Comparison of ENCODE assay signal across 24 cellular contexts in genomic region chr2:205130111-205130829, GRCh38.
DNase-seq lines count a peak whose midpoint lies in the region; ATAC-seq and TF ChIP-seq lines count a peak whose summit lies in the region.
"Had no signal": no experiment of that assay in that cellular context is flagged by ENCODE, and none has a peak within 500 bp of the region (broad histone marks: within the 10 kb centered on the region; RNA-seq: fewer than 3 reads in every experiment).

No MANE protein-coding gene starts in this region.

- H2AFZ ChIP-seq in SK-N-SH (ENCODE audit: low read depth) (no peak overlapping the region), Loucy (ENCODE audit: low read length) (peak overlapping the region; percentile 89)

- H3K4me3 Mint-ChIP-seq in nephron progenitor cell, result no peak overlapping the region
- H3K4me3 Mint-ChIP-seq: activated T-cell treated with anti-CD3 and anti-CD28 coated beads, Interleukin-2, amount 50 U/mL, for 4 hours; B cell; neural crest cell had no signal

- H3K4me1 ChIP-seq in SK-N-SH (ENCODE audit: control insufficient read depth in 1 of 2, insufficient read depth in 2 of 2, low read depth in 1 of 2, low read length in 1 of 2), result no peaks in the 10 kb centered on the region; a peak in 1 of 4 replicates
- H3K4me1 ChIP-seq in Loucy (ENCODE audit: insufficient read depth, low read length, poor library complexity, severe bottlenecking), result peaks cover 15% of the 10 kb centered on the region
- H3K4me1 ChIP-seq in aorta (ENCODE audit: control insufficient read depth in 1 of 2, insufficient read depth in 2 of 2, low read length in 2 of 2), result no peaks in the 10 kb centered on the region
- H3K4me1 ChIP-seq: upper lobe of right lung had no signal

- H3K36me3 ChIP-seq in SK-N-SH (replicated peaks in 1 of 2; ENCODE audit: control insufficient read depth in 1 of 2, insufficient read depth in 2 of 2, low read length in 1 of 2) (no peaks in the 10 kb centered on the region), Loucy (ENCODE audit: insufficient read depth, low read length) (no peaks in the 10 kb centered on the region), aorta (ENCODE audit: control insufficient read depth in 1 of 2, insufficient read depth in 2 of 2, low read length in 1 of 2) (peaks cover 0 to 2% of the 10 kb centered on the region in 2 donors)
- H3K36me3 ChIP-seq: upper lobe of right lung had no signal

- H4K20me1 ChIP-seq in SK-N-SH (ENCODE audit: insufficient read depth), result no peaks in the 10 kb centered on the region
- no peaks in the 10 kb centered on the region for H4K20me1 ChIP-seq in Loucy (ENCODE audit: insufficient read depth, low read length, poor library complexity, severe bottlenecking)

- H3K9ac ChIP-seq in SK-N-SH (no peak overlapping the region), Loucy (ENCODE audit: low read depth, low read length, poor library complexity, severe bottlenecking) (peak overlapping the region; percentile 0)

- intact Hi-C loops in aorta (cut with DNase I), result no loop called here

- POLR2A ChIA-PET in SK-N-SH (lab: Yijun Ruan, JAX), result no interaction called here

- ATAC-seq in SK-N-SH treated with all-trans-retinoic acid at 6 μM for 48 hours (no peak), aorta (ENCODE audit: low FRiP score) (no peak)
- ATAC-seq: upper lobe of right lung had no signal

- H3K79me2 ChIP-seq in SK-N-SH (ENCODE audit: insufficient read depth) (no peaks in the 10 kb centered on the region), Loucy (ENCODE audit: insufficient read depth, low read length) (no peaks in the 10 kb centered on the region)

- H3K9me2 ChIP-seq in SK-N-SH (no peaks in the 10 kb centered on the region), Loucy (replicated peaks; ENCODE audit: low read depth, low read length) (no peaks in the 10 kb centered on the region)

- H3K27me3 ChIP-seq in SK-N-SH (ENCODE audit: insufficient read depth), result no peaks in the 10 kb centered on the region
- H3K27me3 ChIP-seq in Loucy (ENCODE audit: insufficient read depth, low read length, poor library complexity, severe bottlenecking), result no peaks in the 10 kb centered on the region
- no peaks in the 10 kb centered on the region for H3K27me3 ChIP-seq in aorta (ENCODE audit: control insufficient read depth in 1 of 2, insufficient read depth in 2 of 2, low read length in 1 of 2)
- H3K27me3 ChIP-seq: upper lobe of right lung had no signal

- H3K4me2 ChIP-seq in SK-N-SH (no peak overlapping the region), Loucy (ENCODE audit: low read depth, low read length, poor library complexity, severe bottlenecking) (peak overlapping the region; percentile 22)

- CTCF ChIA-PET in SK-N-SH (lab: Yijun Ruan, JAX), result interaction anchor here (0.8 to 1.2 kb wide), 4 partner anchors 9 to 551 kb away, joined by 3 to 6 read pairs (median 5); no protein-coding TSS in a partner anchor

- no peak for TF ChIP-seq EP300 in SK-N-SH (IDR thresholded peaks at IDR 0.05; ENCODE audit: borderline replicate concordance in 1 of 2, low read depth in 1 of 2, low read length in 1 of 2)

- no peaks in the 10 kb centered on the region for H3K27me3 Mint-ChIP-seq in nephron progenitor cell (ENCODE audit: low read depth, poor library complexity)
- H3K27me3 Mint-ChIP-seq: B cell had no signal

- H3K27ac ChIP-seq in SK-N-SH (ENCODE audit: low read depth in 2 of 2, low read length in 1 of 2) (no peak overlapping the region; a peak in 1 of 4 replicates), aorta (ENCODE audit: low read depth in 1 of 2, low read length in 2 of 2) (no peak overlapping the region)
- H3K27ac ChIP-seq: upper lobe of right lung had no signal

- H3K4me3 ChIP-seq in SK-N-SH (ENCODE audit: low read depth in 2 of 2, low read length in 1 of 2) (no peak overlapping the region), Loucy (ENCODE audit: low read length, poor library complexity, severe bottlenecking) (no peak overlapping the region), aorta (ENCODE audit: low read length in 2 of 2) (no peak overlapping the region)
- H3K4me3 ChIP-seq: upper lobe of right lung had no signal

- no peaks in the 10 kb centered on the region for H3F3A ChIP-seq in SK-N-SH (replicated peaks; ENCODE audit: insufficient read depth)
- no peaks in the 10 kb centered on the region for H3F3A ChIP-seq in Loucy (ENCODE audit: low read depth)

- DNase-seq in SK-N-SH (no peak), astrocyte of the hippocampus (ENCODE audit: low read depth, low spot score) (peak; percentile 72), nephron progenitor cell (no peak), NOMO-1 treated with DMSO at 0.1 percent for 48 hours (lab: John Stamatoyannopoulos, UW; ENCODE audit: unreplicated experiment) (no peak), aorta (no peak), GOT3 (lab: John Stamatoyannopoulos, UW) (no peak)
- DNase-seq: 8988T; activated CD8-positive, alpha-beta memory T cell treated with anti-CD3 and anti-CD28 coated beads for 24 hours; activated naive CD4-positive, alpha-beta T cell treated with Interleukin-2 at 50 U/mL for 16 hours; activated T-cell treated with anti-CD3 and anti-CD28 coated beads, Interleukin-2, amount 50 U/mL, for 4 hours; dermis blood vessel endothelial cell; head of caudate nucleus; midbrain; NCI-H1105; NCI-H2107; NCI-H524; posterior cingulate gyrus; stimulated activated CD4-positive, alpha-beta T cell treated with anti-CD3 and anti-CD28 coated beads, Interleukin-1b, Interleukin-23, amount 100 ng/mL, for 48 hours; substantia nigra; upper lobe of right lung had no signal

- peaks cover 18% of the 10 kb centered on the region for H3K4me1 Mint-ChIP-seq in nephron progenitor cell
- H3K4me1 Mint-ChIP-seq: B cell had no signal

- TF ChIP-seq CTCF in SK-N-SH (IDR thresholded peaks at IDR 0.05), result peak; percentile 10; the same call in 1 of the 2 replicates
- TF ChIP-seq CTCF in Loucy (conservative IDR thresholded peaks at IDR 0.05; ENCODE audit: low read length), result peak; percentile 43
- no peak for TF ChIP-seq CTCF in nephron progenitor cell (IDR thresholded peaks at IDR 0.05)

- TF ChIP-seq RAD21 in SK-N-SH (IDR thresholded peaks at IDR 0.05; ENCODE audit: low read length), result no peak

- H3K36me3 Mint-ChIP-seq in nephron progenitor cell (ENCODE audit: low read depth), result peaks cover 4% of the 10 kb centered on the region

- H3K9me3 ChIP-seq in SK-N-SH (no peaks in the 10 kb centered on the region), Loucy (ENCODE audit: insufficient read depth, low read depth, low read length) (no peaks in the 10 kb centered on the region), aorta (ENCODE audit: control insufficient read depth, low read length) (no peaks in the 10 kb centered on the region)
- H3K9me3 ChIP-seq: upper lobe of right lung had no signal

- WGBS in SK-N-SH (ENCODE audit: low lambda C conversion rate), result 85% methylated on average over 4 of the region's 4 CpGs
- 89 to 92% methylated on average over 4 of the region's 4 CpGs for WGBS in aorta, 2 donors

- H3K9me3 Mint-ChIP-seq in nephron progenitor cell, result no peaks in the 10 kb centered on the region
- H3K9me3 Mint-ChIP-seq: activated T-cell treated with anti-CD3 and anti-CD28 coated beads, Interleukin-2, amount 50 U/mL, for 4 hours; neural crest cell had no signal

- peak overlapping the region; percentile 17 for H3K27ac Mint-ChIP-seq in nephron progenitor cell
- H3K27ac Mint-ChIP-seq: B cell had no signal

TF ChIP-seq in SK-N-SH, 30 proteins besides CTCF, POLR2A, EP300 and RAD21 (continues in another document):
- TF ChIP-seq FOSL2 (IDR thresholded peaks at IDR 0.05; ENCODE audit: borderline replicate concordance, low read depth), result no peak
- TF ChIP-seq NRF1 (IDR thresholded peaks at IDR 0.05; ENCODE audit: low read depth, low read length), result no peak
- no peak for TF ChIP-seq ELF1 (IDR thresholded peaks at IDR 0.05)
- TF ChIP-seq FOXJ3 (CRISPR knock-in tag; IDR thresholded peaks at IDR 0.05), result no peak
- TF ChIP-seq MEF2A (IDR thresholded peaks at IDR 0.05; ENCODE audit: borderline replicate concordance, low read depth), result no peak
- TF ChIP-seq FOXM1 (IDR thresholded peaks at IDR 0.05; ENCODE audit: low read depth), result no peak
- no peak for TF ChIP-seq USF1 (IDR thresholded peaks at IDR 0.05; ENCODE audit: borderline replicate concordance, low read depth)

TF ChIP-seq in SK-N-SH treated with all-trans-retinoic acid at 6 μM for 48 hours, 23 proteins besides CTCF, POLR2A, EP300 and RAD21 (continues in another document):
- no peak for TF ChIP-seq ZNF565 (CRISPR knock-in tag; conservative IDR thresholded peaks at IDR 0.05; ENCODE audit: low read depth)
- no peak for TF ChIP-seq RARB (CRISPR knock-in tag; IDR thresholded peaks at IDR 0.05)
- no peak for TF ChIP-seq POU6F1 (CRISPR knock-in tag; IDR thresholded peaks at IDR 0.05; ENCODE audit: borderline replicate concordance, low read depth)
- TF ChIP-seq CREB5 (CRISPR knock-in tag; IDR thresholded peaks at IDR 0.05; ENCODE audit: low read depth), result no peak
- TF ChIP-seq BACH2 (CRISPR knock-in tag; IDR thresholded peaks at IDR 0.05; ENCODE audit: borderline replicate concordance), result no peak
- TF ChIP-seq ZC3H10 (CRISPR knock-in tag; IDR thresholded peaks at IDR 0.05), result no peak
- TF ChIP-seq GLIS3 (CRISPR knock-in tag; IDR thresholded peaks at IDR 0.05), result no peak
